In genomic region chr10:13528875-13529713, GRCh38 we compare ENCODE assay signal across 8 cellular contexts. TPM values are rescaled to one million over a fixed set of nuclear protein-coding genes. Genes with fewer than 3 reads are reported as not detected.
A peak's percentile ranks its signal among the peaks of the same experiment; 100 is the strongest.
DNase-seq lines count a peak whose midpoint lies in the region; ATAC-seq and TF ChIP-seq lines count a peak whose summit lies in the region.

Gene BEND7 (minus strand): TSS chr10:13529014. CDS start chr10:13528533, 481 bp downstream.

- peak; percentile 27 for DNase-seq in activated CD4-positive, alpha-beta T cell treated with anti-CD3 and anti-CD28 coated beads for 36 hours
- DNase-seq in activated CD4-positive, alpha-beta T cell treated with anti-CD3 and anti-CD28 coated beads for 4 hours, result no peak
- DNase-seq in RWPE2 (ENCODE audit: low spot score), result no peak
- DNase-seq in endodermal cell, result peak; percentile 66
- no peak for DNase-seq in mesenteric fat pad (ENCODE audit: low spot score)
- no peak for DNase-seq in tibial nerve (ENCODE audit: low spot score in 2 of 2)
- no peak for DNase-seq in cerebellar nuclear complex (lab: John Stamatoyannopoulos, UW)

- WGBS in endodermal cell (ENCODE audit: insufficient coverage in 1 of 2, insufficient read length in 1 of 2), 2 experiments, result 5 to 28% methylated on average over 14 to 98 of the region's 98 CpGs
- WGBS in tibial nerve, 2 donors, result 5 to 9% methylated on average over 27 to 62 of the region's 98 CpGs

- H3K4me3 ChIP-seq in RWPE2 (ENCODE audit: severe bottlenecking) (peak within 1 kb of the TSS; percentile 94), endodermal cell (ENCODE audit: low read length) (peak within 1 kb of the TSS; percentile 78), tibial nerve (peak within 1 kb of the TSS; percentile 42 to 70 (median 59))

- TF ChIP-seq CTCF in RWPE2 (IDR thresholded peaks at IDR 0.05; ENCODE audit: poor library complexity, severe bottlenecking) (no peak), endodermal cell (conservative IDR thresholded peaks at IDR 0.05) (no peak), tibial nerve (IDR thresholded peaks at IDR 0.05) (no peak)

- H3K27ac ChIP-seq in RWPE2 (ENCODE audit: poor library complexity, severe bottlenecking), result peak within 1 kb of the TSS; percentile 12
- H3K27ac ChIP-seq in endodermal cell (ENCODE audit: low read depth, low read length), result no peak within 1 kb of the TSS
- H3K27ac ChIP-seq in tibial nerve, result peak within 1 kb of the TSS; percentile 19 to 89 (median 83)

- H3K27me3 ChIP-seq in RWPE2 (ENCODE audit: insufficient read depth, poor library complexity, severe bottlenecking), result no peaks in the 10 kb centered on the region
- peaks cover 75% of the 10 kb centered on the region for H3K27me3 ChIP-seq in endodermal cell (ENCODE audit: control insufficient read depth, insufficient read depth, low read length, poor library complexity, severe bottlenecking)
- H3K27me3 ChIP-seq in tibial nerve, result no peaks in the 10 kb centered on the region

- intact Hi-C loops in activated CD4-positive, alpha-beta T cell treated with anti-CD3 and anti-CD28 coated beads for 36 hours (cut with DNase I, micrococcal nuclease), result no loop called here

- H3K36me3 ChIP-seq in RWPE2 (ENCODE audit: low read depth) (no peaks in the 10 kb centered on the region), endodermal cell (ENCODE audit: control insufficient read depth, insufficient read depth, low read length) (no peaks in the 10 kb centered on the region), tibial nerve (no peaks in the 10 kb centered on the region)

- no peaks in the 10 kb centered on the region for H3K9me3 Mint-ChIP-seq in activated CD4-positive, alpha-beta T cell treated with anti-CD3 and anti-CD28 coated beads for 36 hours (ENCODE audit: low read depth)
- no peaks in the 10 kb centered on the region for H3K9me3 Mint-ChIP-seq in endodermal cell

- peak within 1 kb of the TSS; percentile 58 for H3K4me3 Mint-ChIP-seq in activated CD4-positive, alpha-beta T cell treated with anti-CD3 and anti-CD28 coated beads for 36 hours
- peak within 1 kb of the TSS; percentile 65 for H3K4me3 Mint-ChIP-seq in endodermal cell

- H3K9ac ChIP-seq in endodermal cell (ENCODE audit: extremely low read depth, low read length, poor library complexity, severe bottlenecking), result peak within 1 kb of the TSS; percentile 19

- no peak for TF ChIP-seq POLR2A in tibial nerve (IDR thresholded peaks at IDR 0.05)

- peaks cover 51% of the 10 kb centered on the region for H3K27me3 Mint-ChIP-seq in activated CD4-positive, alpha-beta T cell treated with anti-CD3 and anti-CD28 coated beads for 36 hours
- H3K27me3 Mint-ChIP-seq in endodermal cell (ENCODE audit: insufficient read depth), result peaks cover 61% of the 10 kb centered on the region

- H3K36me3 Mint-ChIP-seq in activated CD4-positive, alpha-beta T cell treated with anti-CD3 and anti-CD28 coated beads for 36 hours (ENCODE audit: low read depth), result no peaks in the 10 kb centered on the region
- no peaks in the 10 kb centered on the region for H3K36me3 Mint-ChIP-seq in endodermal cell (ENCODE audit: low read depth)

- peak; percentile 44 for ATAC-seq in activated CD4-positive, alpha-beta T cell treated with anti-CD3 and anti-CD28 coated beads for 36 hours
- ATAC-seq in RWPE2 (ENCODE audit: low read depth) (peak; percentile 53), GM19397 (IDR thresholded peaks at IDR 0.05; ENCODE audit: unreplicated experiment) (no peak)

- CTCF ChIA-PET in activated CD4-positive, alpha-beta T cell treated with anti-CD3 and anti-CD28 coated beads for 36 hours (lab: Charles Lee), result no interaction called here

- POLR2A ChIA-PET in activated CD4-positive, alpha-beta T cell treated with anti-CD3 and anti-CD28 coated beads for 36 hours (lab: Charles Lee), result no interaction called here

- no peak for TF ChIP-seq EP300 in tibial nerve (IDR thresholded peaks at IDR 0.05)

- no peaks in the 10 kb centered on the region for H3K9me3 ChIP-seq in RWPE2 (ENCODE audit: severe bottlenecking)
- H3K9me3 ChIP-seq in endodermal cell (ENCODE audit: control insufficient read depth, low read length), result no peaks in the 10 kb centered on the region
- no peaks in the 10 kb centered on the region for H3K9me3 ChIP-seq in tibial nerve

- H3K4me1 ChIP-seq in RWPE2 (ENCODE audit: insufficient read depth, poor library complexity, severe bottlenecking), result peaks cover 13% of the 10 kb centered on the region
- peaks cover 6% of the 10 kb centered on the region for H3K4me1 ChIP-seq in endodermal cell (ENCODE audit: control insufficient read depth, insufficient read depth, low read length)
- peaks cover 0 to 29% (median 3%) of the 10 kb centered on the region in 4 donors for H3K4me1 ChIP-seq in tibial nerve

- H3K27ac Mint-ChIP-seq in activated CD4-positive, alpha-beta T cell treated with anti-CD3 and anti-CD28 coated beads for 36 hours, result no peak within 1 kb of the TSS
- peak within 1 kb of the TSS; percentile 74 for H3K27ac Mint-ChIP-seq in endodermal cell

- H3K4me1 Mint-ChIP-seq in activated CD4-positive, alpha-beta T cell treated with anti-CD3 and anti-CD28 coated beads for 36 hours, result peaks cover 8% of the 10 kb centered on the region
- peaks cover 29% of the 10 kb centered on the region for H3K4me1 Mint-ChIP-seq in endodermal cell

RNA-seq across cellular contexts. Expression of gene BEND7, which starts in this region (rescaled TPM):
- total RNA-seq in activated CD4-positive, alpha-beta T cell treated with anti-CD3 and anti-CD28 coated beads for 36 hours, result not detected
- total RNA-seq in endodermal cell (1 to 10 TPM; 5.3 to 5.7 TPM), mesenteric fat pad (26.8 TPM), tibial nerve (10 to 100 TPM; 10.8 to 27.5 (median 21.5) TPM)
- polyA plus RNA-seq in endodermal cell (2013, experiment 1 of 2), result 14.5 TPM
- polyA plus RNA-seq in endodermal cell (2013, experiment 2 of 2), result 14.8 TPM

Comparison
In these comparisons a context has a peak if more than half of its experiments do, and no peak if none do; other contexts are left out.
1. RNA of gene BEND7 (total RNA-seq): 26.8 TPM in mesenteric fat pad (single experiment), 10.8 to 27.5 TPM in tibial nerve and 5.3 to 5.7 TPM in endodermal cell; not detected in activated CD4-positive, alpha-beta T cell treated with anti-CD3 and anti-CD28 coated beads for 36 hours; every median in the first group is over 4 times any median in the second.
2. Peak in DNase-seq and ATAC-seq in activated CD4-positive, alpha-beta T cell treated with anti-CD3 and anti-CD28 coated beads for 36 hours; RNA of the gene not detected or under 1 TPM.
3. Peak in every context shown above with its lines, with median percentiles within 50 percentile points of each other: H3K4me3 ChIP-seq.